In genomic region chr7:130356121-130356759, GRCh38 we compare ENCODE assay signal across 8 cellular contexts. TPM values are rescaled to one million over a fixed set of nuclear protein-coding genes. Genes with fewer than 3 reads are reported as not detected.
A peak's percentile ranks its signal among the peaks of the same experiment; 100 is the strongest.
DNase-seq lines count a peak whose midpoint lies in the region; ATAC-seq, FAIRE-seq and TF ChIP-seq lines count a peak whose summit lies in the region.

No MANE protein-coding gene starts in this region.

- peak; percentile 40 for ATAC-seq in Right ventricle myocardium inferior
- ATAC-seq in HG03196 (IDR thresholded peaks at IDR 0.05; ENCODE audit: unreplicated experiment), result no peak
- no peak for ATAC-seq in GM19455 (IDR thresholded peaks at IDR 0.05; ENCODE audit: unreplicated experiment)

- no peak for TF ChIP-seq POLR2A in GM12891 (IDR thresholded peaks at IDR 0.05; ENCODE audit: low read depth, low read length)

- FAIRE-seq in GM12891 (lab: Jason Lieb, UNC), result no peak

- 0 out of 2 replicates have a peak, but pooled peaks cover 2% of the 10 kb centered on the region for H3K9me3 ChIP-seq in SK-N-MC (ENCODE audit: low read depth, low read length)

- peak overlapping the region; percentile 57 for H3K4me3 ChIP-seq in SK-N-MC
- H3K4me3 ChIP-seq in rectal smooth muscle tissue (ENCODE audit: low read length), result no peak overlapping the region

- no peaks in the 10 kb centered on the region for H3K36me3 ChIP-seq in SK-N-MC (ENCODE audit: insufficient read depth, low read length)
- H3K36me3 ChIP-seq in rectal smooth muscle tissue (ENCODE audit: control insufficient read depth, insufficient read depth, low read length), result no peaks in the 10 kb centered on the region

- DNase-seq in EL (peak; percentile 99), SK-N-MC (ENCODE audit: low read depth, low spot score) (no peak), Right ventricle myocardium inferior (ENCODE audit: missing footprints) (no peak), GM12891 (ENCODE audit: insufficient read length, low spot score) (no peak)
- no peak for DNase-seq in activated CD8-positive, alpha-beta memory T cell treated with anti-CD3 and anti-CD28 coated beads, Interleukin-2, amount 50 U/mL, for 48 hours

- peaks cover 10% of the 10 kb centered on the region for H3K4me1 ChIP-seq in rectal smooth muscle tissue (ENCODE audit: control insufficient read depth, insufficient read depth, low read length)

- intact Hi-C loops in Right ventricle myocardium inferior (cut with DNase I), result loop anchor here (10.0 kb wide), 1 partner anchor 139 kb away; the partner anchor contains the start of gene MEST

- H3K9ac ChIP-seq in SK-N-MC (ENCODE audit: insufficient read length), result peak overlapping the region; percentile 54
- H3K9ac ChIP-seq in rectal smooth muscle tissue (ENCODE audit: low read length), result no peak overlapping the region

- peak overlapping the region; percentile 91 for H3K27ac ChIP-seq in SK-N-MC
- peak overlapping the region; percentile 91 for H3K27ac ChIP-seq in rectal smooth muscle tissue (ENCODE audit: low read depth, low read length)

- H3K27me3 ChIP-seq in rectal smooth muscle tissue (ENCODE audit: control insufficient read depth, insufficient read depth, low read length), result peaks cover 2% of the 10 kb centered on the region

TF ChIP-seq in GM12891, 5 proteins besides CTCF, POLR2A, EP300 and RAD21:
- TF ChIP-seq POLR2AphosphoS5 (IDR thresholded peaks at IDR 0.05; ENCODE audit: low read depth, low read length) (no peak), SPI1 (IDR thresholded peaks at IDR 0.05; ENCODE audit: low read depth, low read length) (no peak), POU2F2 (IDR thresholded peaks at IDR 0.05; ENCODE audit: low read depth, low read length) (no peak), TAF1 (IDR thresholded peaks at IDR 0.05; ENCODE audit: low read depth, low read length) (no peak), PAX5 (IDR thresholded peaks at IDR 0.05; ENCODE audit: insufficient read depth, low read length, severe bottlenecking) (no peak)

RNA-seq across cellular contexts. Expression of gene CPA5, which starts 11.6 kb away (rescaled TPM):
- not detected for total RNA-seq in Right ventricle myocardium inferior
- polyA plus RNA-seq in GM12891 (2012; ENCODE audit: low read depth, missing spikeins), result 2.0 TPM

RNA-seq across cellular contexts. Expression of gene CPA1, which starts 24.1 kb away (rescaled TPM):
- not detected for total RNA-seq in Right ventricle myocardium inferior
- polyA plus RNA-seq in GM12891 (2012; ENCODE audit: low read depth, missing spikeins), result not detected
